In genomic region chr4:15655223-15656037, GRCh38 we compare ENCODE assay signal across 1 cellular context.
TF ChIP-seq lines count a peak whose summit lies in the region.

FBXL5 (minus strand) TSS chr4:15655357; CDS start chr4:15655287, 70 bp downstream.

TF ChIP-seq in HepG2, 621 proteins besides CTCF, POLR2A, EP300 and RAD21 (continued from another document and continues in another):
- TF ChIP-seq PLSCR1 (CRISPR knock-in tag; IDR thresholded peaks at IDR 0.05; ENCODE audit: borderline replicate concordance) = no peak
- no peak for TF ChIP-seq BRCA1 (CRISPR knock-in tag; IDR thresholded peaks at IDR 0.05)
- no peak for TF ChIP-seq RFXANK (CRISPR knock-in tag; IDR thresholded peaks at IDR 0.05)
- TF ChIP-seq NFE2L2 (IDR thresholded peaks at IDR 0.05; ENCODE audit: low read length) = no peak
- TF ChIP-seq RFX5 (IDR thresholded peaks at IDR 0.05; ENCODE audit: low read depth, low read length) = no peak
- TF ChIP-seq DRAP1 (CRISPR knock-in tag; IDR thresholded peaks at IDR 0.05) = no peak
- no peak for TF ChIP-seq RFX3 (CRISPR knock-in tag; IDR thresholded peaks at IDR 0.05)
- peak; percentile 84 for TF ChIP-seq RNF2 (conservative IDR thresholded peaks at IDR 0.05; ENCODE audit: low read depth)
- TF ChIP-seq ATM (IDR thresholded peaks at IDR 0.05; ENCODE audit: borderline replicate concordance) = no peak
- TF ChIP-seq ZNF30 (CRISPR knock-in tag; IDR thresholded peaks at IDR 0.05) = 0 out of 2 replicates have a peak, but pooled peaks have one; percentile 61
- peak; percentile 86 for TF ChIP-seq ZBTB33 (CRISPR knock-in tag; IDR thresholded peaks at IDR 0.05)
- no peak; the same call in 1 of the 2 replicates for TF ChIP-seq ATF7-NPFF (CRISPR knock-in tag; IDR thresholded peaks at IDR 0.05; ENCODE audit: low read depth)
- no peak; the same call in 1 of the 2 replicates for TF ChIP-seq ZSCAN9 (CRISPR knock-in tag; IDR thresholded peaks at IDR 0.05; ENCODE audit: borderline replicate concordance)
- 0 out of 2 replicates have a peak, but pooled peaks have one; percentile 23 for TF ChIP-seq GFI1 (CRISPR knock-in tag; IDR thresholded peaks at IDR 0.05; ENCODE audit: borderline replicate concordance)
- TF ChIP-seq ZNF501 (CRISPR knock-in tag; IDR thresholded peaks at IDR 0.05) = peak; percentile 95
- TF ChIP-seq TBX2 (CRISPR knock-in tag; IDR thresholded peaks at IDR 0.05; ENCODE audit: borderline replicate concordance) = peak; percentile 45; the same call in 1 of the 2 replicates
- TF ChIP-seq SRF (IDR thresholded peaks at IDR 0.05; ENCODE audit: low read depth, low read length) = no peak
- TF ChIP-seq PBX2 (CRISPR knock-in tag; IDR thresholded peaks at IDR 0.05) = no peak
- TF ChIP-seq ZFP1 (CRISPR knock-in tag; IDR thresholded peaks at IDR 0.05) = no peak
- TF ChIP-seq ZNF180 (CRISPR knock-in tag; IDR thresholded peaks at IDR 0.05; ENCODE audit: borderline replicate concordance, low read depth) = no peak
- peak; percentile 66; the same call in 1 of the 2 replicates for TF ChIP-seq TEAD2 (CRISPR knock-in tag; IDR thresholded peaks at IDR 0.05)
- peak; percentile 44; the same call in 1 of the 2 replicates for TF ChIP-seq ZNF563 (CRISPR knock-in tag; IDR thresholded peaks at IDR 0.05)
- TF ChIP-seq ZNF274 (CRISPR knock-in tag; IDR thresholded peaks at IDR 0.05) = peak; percentile 59; the same call in 1 of the 2 replicates
- no peak for TF ChIP-seq PRMT3 (CRISPR knock-in tag; IDR thresholded peaks at IDR 0.05; ENCODE audit: borderline replicate concordance, low read depth)
- no peak for TF ChIP-seq ZBTB7B (CRISPR knock-in tag; IDR thresholded peaks at IDR 0.05)
- TF ChIP-seq ZBTB3 (CRISPR knock-in tag; IDR thresholded peaks at IDR 0.05; ENCODE audit: borderline replicate concordance, low read depth) = no peak
- no peak for TF ChIP-seq HMG20B (CRISPR knock-in tag; conservative IDR thresholded peaks at IDR 0.05)
- no peak for TF ChIP-seq PBX3 (CRISPR knock-in tag; IDR thresholded peaks at IDR 0.05; ENCODE audit: borderline replicate concordance)
- TF ChIP-seq JUN (CRISPR knock-in tag; IDR thresholded peaks at IDR 0.05) = no peak
- TF ChIP-seq SYNCRIP (IDR thresholded peaks at IDR 0.05; ENCODE audit: insufficient read depth, low read depth, low read length) = no peak
- no peak for TF ChIP-seq RARG (CRISPR knock-in tag; IDR thresholded peaks at IDR 0.05; ENCODE audit: low read depth)
- peak; percentile 78; the same call in 1 of the 2 replicates for TF ChIP-seq MXD3 (CRISPR knock-in tag; IDR thresholded peaks at IDR 0.05)
- TF ChIP-seq JDP2 (CRISPR knock-in tag; IDR thresholded peaks at IDR 0.05; ENCODE audit: borderline replicate concordance) = no peak
- no peak for TF ChIP-seq HOMEZ (CRISPR knock-in tag; IDR thresholded peaks at IDR 0.05; ENCODE audit: low read depth)
- TF ChIP-seq ZBTB26 (CRISPR knock-in tag; IDR thresholded peaks at IDR 0.05; ENCODE audit: borderline replicate concordance) = no peak
- TF ChIP-seq ZNF230 (CRISPR knock-in tag; IDR thresholded peaks at IDR 0.05) = no peak
- TF ChIP-seq AKAP8 (CRISPR knock-in tag; IDR thresholded peaks at IDR 0.05) = no peak
- no peak for TF ChIP-seq ETV5 (CRISPR knock-in tag; IDR thresholded peaks at IDR 0.05; ENCODE audit: borderline replicate concordance)
- TF ChIP-seq ZNF121 (CRISPR knock-in tag; IDR thresholded peaks at IDR 0.05) = no peak
- no peak for TF ChIP-seq ZNF18 (CRISPR knock-in tag; IDR thresholded peaks at IDR 0.05; ENCODE audit: insufficient replicate concordance)
- TF ChIP-seq GRHL1 (CRISPR knock-in tag; conservative IDR thresholded peaks at IDR 0.05) = no peak
- TF ChIP-seq MXD1 (CRISPR knock-in tag; IDR thresholded peaks at IDR 0.05) = peak; percentile 87
- no peak for TF ChIP-seq ZNF572 (CRISPR knock-in tag; IDR thresholded peaks at IDR 0.05)
- TF ChIP-seq ZNF567 (CRISPR knock-in tag; IDR thresholded peaks at IDR 0.05; ENCODE audit: borderline replicate concordance) = no peak
- TF ChIP-seq ZNF564 (CRISPR knock-in tag; IDR thresholded peaks at IDR 0.05) = no peak
- TF ChIP-seq ZNF335 (CRISPR knock-in tag; IDR thresholded peaks at IDR 0.05) = no peak
- TF ChIP-seq SRSF4 (IDR thresholded peaks at IDR 0.05; ENCODE audit: low read depth, low read length, poor library complexity, severe bottlenecking) = no peak
- no peak for TF ChIP-seq PAXIP1 (CRISPR knock-in tag; conservative IDR thresholded peaks at IDR 0.05)
- no peak for TF ChIP-seq TCF7L2 (IDR thresholded peaks at IDR 0.05; ENCODE audit: low read depth, low read length)
- TF ChIP-seq NCOA5 (CRISPR knock-in tag; IDR thresholded peaks at IDR 0.05) = no peak
- peak; percentile 98 for TF ChIP-seq ZNF777 (CRISPR knock-in tag; IDR thresholded peaks at IDR 0.05)
